ENCODE assay signal across 9 cellular contexts in the genomic region with DNA sequence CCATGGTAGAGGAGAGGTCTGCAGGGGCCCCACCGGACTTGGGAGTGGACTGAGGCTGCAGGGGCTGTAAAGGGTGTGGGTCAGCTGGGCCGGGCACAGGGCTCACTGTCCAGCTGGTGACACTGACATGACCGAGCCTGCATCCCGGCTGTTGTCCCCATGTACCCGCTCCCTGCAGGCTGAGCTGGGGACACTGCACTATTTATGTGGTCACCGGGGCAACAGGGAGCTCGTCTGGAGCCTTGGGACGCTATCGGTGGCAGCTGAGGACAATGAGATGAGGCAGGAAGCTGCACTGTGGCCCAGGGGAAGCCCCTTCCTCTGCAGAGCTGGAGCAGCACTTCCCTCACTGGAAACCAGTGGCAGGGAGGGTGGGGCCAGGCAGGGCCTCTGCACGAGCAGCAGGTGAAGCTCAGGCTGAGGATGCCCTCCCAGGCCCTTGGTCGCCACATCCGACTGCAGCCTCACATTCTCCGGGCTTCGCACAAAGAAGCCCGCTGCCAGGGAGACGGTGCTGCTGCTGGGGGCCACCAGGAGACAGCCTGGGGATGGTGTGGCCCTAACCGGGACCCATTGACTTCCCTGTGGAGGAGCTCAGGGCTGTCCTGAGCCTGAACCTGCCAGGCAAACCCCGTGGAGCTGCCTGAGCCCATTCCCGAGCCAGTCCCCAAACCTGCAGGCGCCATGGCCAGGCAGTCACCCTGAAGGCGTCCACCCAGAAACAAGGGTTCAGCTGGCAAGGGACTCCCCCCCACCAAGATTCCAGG. TPM values are rescaled to one million over a fixed set of nuclear protein-coding genes. Genes with fewer than 3 reads are reported as not detected.
DNase-seq lines count a peak whose midpoint lies in the region; ATAC-seq and TF ChIP-seq lines count a peak whose summit lies in the region.
"Had no signal": no experiment of that assay in that cellular context is flagged by ENCODE, and none has a peak within 500 bp of the region (broad histone marks: within the 10 kb centered on the region; RNA-seq: fewer than 3 reads in every experiment).

No MANE protein-coding gene starts in this region.

- H3K36me3 Mint-ChIP-seq in endodermal cell (ENCODE audit: low read depth) = no peaks in the 10 kb centered on the region
- no peaks in the 10 kb centered on the region for H3K36me3 Mint-ChIP-seq in nephron progenitor cell (ENCODE audit: low read depth)
- H3K36me3 Mint-ChIP-seq: activated naive CD4-positive, alpha-beta T cell treated with anti-CD3 and anti-CD28 coated beads, Interleukin-2, amount 50 U/mL, for 72 hours had no signal

- peak; percentile 52 for DNase-seq in CMK (ENCODE audit: low read depth)
- DNase-seq in NCI-H774 (lab: John Stamatoyannopoulos, UW) = peak; percentile 17
- peak; percentile 67 for DNase-seq in endodermal cell
- DNase-seq in nephron progenitor cell = peak; percentile 59
- DNase-seq in NCI-H226 = no peak
- no peak for DNase-seq in NCI-H345 treated with DMSO at 0.1 percent for 48 hours (lab: John Stamatoyannopoulos, UW; ENCODE audit: unreplicated experiment)
- no peak for DNase-seq in effector CD4-positive, alpha-beta T cell

- H3K4me3 ChIP-seq in endodermal cell (ENCODE audit: low read length) = no peak overlapping the region

- no peak for TF ChIP-seq CTCF in endodermal cell (conservative IDR thresholded peaks at IDR 0.05)
- no peak for TF ChIP-seq CTCF in nephron progenitor cell (IDR thresholded peaks at IDR 0.05)

- H3K9me3 Mint-ChIP-seq in endodermal cell = no peaks in the 10 kb centered on the region
- peaks cover 2% of the 10 kb centered on the region for H3K9me3 Mint-ChIP-seq in nephron progenitor cell
- H3K9me3 Mint-ChIP-seq: activated naive CD4-positive, alpha-beta T cell treated with anti-CD3 and anti-CD28 coated beads, Interleukin-2, amount 50 U/mL, for 72 hours had no signal

- H3K9me3 ChIP-seq in endodermal cell (ENCODE audit: control insufficient read depth, low read length) = no peaks in the 10 kb centered on the region

- H3K4me1 Mint-ChIP-seq in endodermal cell (no peaks in the 10 kb centered on the region), nephron progenitor cell (peaks cover 50% of the 10 kb centered on the region)

- H3K27ac ChIP-seq in endodermal cell (ENCODE audit: low read depth, low read length) = peak overlapping the region; percentile 81

- H3K9ac ChIP-seq in endodermal cell (ENCODE audit: extremely low read depth, low read length, poor library complexity, severe bottlenecking) = no peak overlapping the region

- no peak overlapping the region for H3K27ac Mint-ChIP-seq in endodermal cell
- peak overlapping the region; percentile 92 for H3K27ac Mint-ChIP-seq in nephron progenitor cell

- no peaks in the 10 kb centered on the region for H3K27me3 ChIP-seq in endodermal cell (ENCODE audit: control insufficient read depth, insufficient read depth, low read length, poor library complexity, severe bottlenecking)

- H3K4me3 Mint-ChIP-seq in endodermal cell (no peak overlapping the region), nephron progenitor cell (peak overlapping the region; percentile 20)

- ATAC-seq in HG02678 (IDR thresholded peaks at IDR 0.05; ENCODE audit: unreplicated experiment) = no peak

- H3K36me3 ChIP-seq in endodermal cell (ENCODE audit: control insufficient read depth, insufficient read depth, low read length) = no peaks in the 10 kb centered on the region

- WGBS in endodermal cell (ENCODE audit: insufficient coverage in 1 of 2, insufficient read length in 1 of 2), 2 experiments = 85 to 88% methylated on average over 15 to 21 of the region's 21 CpGs

- H3K27me3 Mint-ChIP-seq in endodermal cell (ENCODE audit: insufficient read depth) (peaks cover 7% of the 10 kb centered on the region), nephron progenitor cell (ENCODE audit: low read depth, poor library complexity) (peaks cover 25% of the 10 kb centered on the region)

- peaks cover 4% of the 10 kb centered on the region for H3K4me1 ChIP-seq in endodermal cell (ENCODE audit: control insufficient read depth, insufficient read depth, low read length)

RNA-seq across cellular contexts. Expression of a gene that starts 26.4 kb away (rescaled TPM):
- total RNA-seq in endodermal cell = 1 to 10 TPM in 1 of 2 donors, under 1 TPM in 1; 0.75 to 1.3 TPM
- polyA plus RNA-seq in endodermal cell (2013, experiment 1 of 2) = 2.3 TPM
- 1.9 TPM for polyA plus RNA-seq in endodermal cell (2013, experiment 2 of 2)

Comparison
In these comparisons a context has a peak if more than half of its experiments do, and no peak if none do; other contexts are left out.
1. DNase-seq: peak in CMK (single experiment), NCI-H774 (single experiment), endodermal cell (single experiment) and nephron progenitor cell (single experiment); none in NCI-H226 (single experiment), NCI-H345 treated with DMSO at 0.1 percent for 48 hours (single experiment) and effector CD4-positive, alpha-beta T cell (single experiment).